In the genomic region with DNA sequence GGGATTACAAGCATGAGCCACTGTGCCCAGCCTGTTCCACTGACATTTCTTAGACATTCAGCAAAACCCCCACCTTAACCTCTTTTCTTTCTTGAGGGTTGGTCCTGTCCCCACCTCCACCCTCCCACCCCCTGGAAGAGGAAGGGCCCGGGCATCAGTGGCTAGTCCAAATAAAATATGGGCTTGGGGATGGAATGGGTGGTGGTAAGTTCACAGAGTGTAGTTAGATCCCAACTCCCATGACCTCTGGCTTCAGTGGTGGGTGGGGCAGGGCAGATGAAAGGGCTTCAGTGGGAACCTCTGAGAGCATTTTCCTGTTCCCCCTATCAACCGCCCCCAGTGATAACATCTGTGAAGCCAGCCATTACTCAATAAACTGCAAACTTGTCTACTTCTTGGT, we compare ENCODE assay signal across 10 cellular contexts. TPM values are rescaled to one million over a fixed set of nuclear protein-coding genes. Genes with fewer than 3 reads are reported as not detected.
DNase-seq lines count a peak whose midpoint lies in the region; ATAC-seq, FAIRE-seq and TF ChIP-seq lines count a peak whose summit lies in the region.
"Had no signal": no experiment of that assay in that cellular context is flagged by ENCODE, and none has a peak within 500 bp of the region (broad histone marks: within the 10 kb centered on the region; RNA-seq: fewer than 3 reads in every experiment).

No MANE protein-coding gene starts in this region.

- peak overlapping the region; percentile 30 for H3K4me2 ChIP-seq in HepG2 (ENCODE audit: low read depth, low read length)

- peaks cover 6% of the 10 kb centered on the region for H3K36me3 Mint-ChIP-seq in nephron (ENCODE audit: low read depth)
- H3K36me3 Mint-ChIP-seq in glutamatergic neuron (ENCODE audit: unreplicated experiment), result peaks cover 7% of the 10 kb centered on the region

- intact Hi-C loops in HepG2 (cut with micrococcal nuclease; ENCODE audit: unreplicated experiment), result loop anchor here (1.0 kb wide), 1 partner anchor 25 kb away; no protein-coding TSS in a partner anchor
- intact Hi-C loops in right lobe of liver (cut with DNase I), result no loop called here
- intact Hi-C loops in left lung (cut with DNase I), result no loop called here

- TF ChIP-seq POLR2A in HepG2 (IDR thresholded peaks at IDR 0.05; ENCODE audit: insufficient read depth in 1 of 2, low read depth in 2 of 2, low read length in 2 of 2) (no peak), right lobe of liver (IDR thresholded peaks at IDR 0.05) (no peak)

- H3K27ac ChIP-seq in HepG2 (ENCODE audit: extremely low read length, insufficient read depth, low read length) (no peak overlapping the region), right lobe of liver (no peak overlapping the region), RWPE1 (peak overlapping the region; percentile 60), left lung (no peak overlapping the region)

- peaks cover 9 to 24% of the 10 kb centered on the region in 2 experiments; a peak in 3 of 5 replicates for H3K36me3 ChIP-seq in HepG2 (replicated peaks in 1 of 2; ENCODE audit: control insufficient read depth in 1 of 2, insufficient read depth in 2 of 2, low read length in 2 of 2)
- peaks cover 0 to 5% (median 1%) of the 10 kb centered on the region in 4 donors for H3K36me3 ChIP-seq in right lobe of liver
- peaks cover 0 to 44% of the 10 kb centered on the region in 2 donors for H3K36me3 ChIP-seq in left lung

- H3K4me3 Mint-ChIP-seq in nephron, result peak overlapping the region in 1 of 3 experiments; percentile 56
- no peak overlapping the region for H3K4me3 Mint-ChIP-seq in glutamatergic neuron (ENCODE audit: unreplicated experiment)

- CTCF ChIA-PET in HepG2 (lab: Yijun Ruan, JAX; ENCODE audit: low intra/inter-chr PET ratio, low total read pairs), result interaction anchor here (0.7 to 4.2 kb wide), 6 partner anchors 19 to 101 kb away, joined by 3 to 45 read pairs (median 7); no protein-coding TSS in a partner anchor
- CTCF ChIA-PET in RWPE1 (lab: Yijun Ruan, JAX), result interaction anchor here (0.6 to 5.3 kb wide), 15 partner anchors 9 to 1504 kb away, joined by 3 to 32 read pairs (median 5); no protein-coding TSS in a partner anchor

- TF ChIP-seq CTCF in HepG2 (CRISPR knock-in tag; IDR thresholded peaks at IDR 0.05) (no peak), right lobe of liver (IDR thresholded peaks at IDR 0.05) (no peak), RWPE1 (conservative IDR thresholded peaks at IDR 0.05; ENCODE audit: low read depth) (no peak), nephron (IDR thresholded peaks at IDR 0.05; ENCODE audit: unreplicated experiment in 3 of 3) (no peak), left lung (IDR thresholded peaks at IDR 0.05) (no peak), glutamatergic neuron (IDR thresholded peaks at IDR 0.05; ENCODE audit: partially characterized antibody, unreplicated experiment) (no peak)

- H3K27me3 ChIP-seq in HepG2 (ENCODE audit: control insufficient read depth in 1 of 2, insufficient read depth in 2 of 2, low read length in 2 of 2) (no peaks in the 10 kb centered on the region; a peak in 1 of 5 replicates), right lobe of liver (no peaks in the 10 kb centered on the region), left lung (peaks cover 0 to 8% of the 10 kb centered on the region in 2 donors)

- no peaks in the 10 kb centered on the region for H3K79me2 ChIP-seq in HepG2 (ENCODE audit: insufficient read depth, low read length)

- in situ Hi-C loops in HepG2 (cut with HindIII; ENCODE audit: extremely low pct_ligation_motif_present, low pct_unique_long_range_greater_than_20kb), result no loop called here

- no peak overlapping the region for H3K9ac ChIP-seq in HepG2 (ENCODE audit: insufficient read depth, low read depth, low read length)

- ATAC-seq in HepG2 (peak; percentile 7), right lobe of liver (no peak), left lung (no peak)

- 5% methylated on average over 2 of the region's 2 CpGs for WGBS in HepG2 (ENCODE audit: low lambda C conversion rate)
- 33% methylated on average over 1 of the region's 2 CpGs for WGBS in right lobe of liver (ENCODE audit: insufficient coverage, low coverage, low lambda C conversion rate, missing lambda C conversion rate)

- H3K27me3 Mint-ChIP-seq in nephron (ENCODE audit: low read depth) (peaks cover 22% of the 10 kb centered on the region), glutamatergic neuron (ENCODE audit: unreplicated experiment) (peaks cover 9% of the 10 kb centered on the region)

- BruUV-seq in HepG2 (replicated peaks; lab: Mats Ljungman, UMichigan), result no TSS peak

- H3K27ac Mint-ChIP-seq in nephron (peak overlapping the region; percentile 32 to 97 (median 41)), glutamatergic neuron (ENCODE audit: unreplicated experiment) (no peak overlapping the region)
- H3K27ac Mint-ChIP-seq: CD8-positive, alpha-beta T cell had no signal

- DNase-seq in HepG2 (ENCODE audit: low spot score) (no peak), right lobe of liver (no peak), RWPE1 (ENCODE audit: low spot score) (no peak), hypothalamus (lab: John Stamatoyannopoulos, UW) (no peak), left lung (no peak), glutamatergic neuron (no peak)

- TF ChIP-seq EP300 in HepG2 (IDR thresholded peaks at IDR 0.05; ENCODE audit: low read depth in 2 of 2, low read length in 2 of 2), result no peak
- TF ChIP-seq EP300 in HepG2 (CRISPR knock-in tag; IDR thresholded peaks at IDR 0.05; ENCODE audit: borderline replicate concordance), result no peak

- H3K4me3 ChIP-seq in HepG2 (replicated peaks in 1 of 3; ENCODE audit: insufficient read depth in 1 of 3, low read depth in 2 of 3, low read length in 3 of 3) (no peak overlapping the region), right lobe of liver (no peak overlapping the region), left lung (no peak overlapping the region)
- H3K4me3 ChIP-seq: K562 had no signal

- FAIRE-seq in HepG2 (lab: Jason Lieb, UNC), result no peak
- FAIRE-seq: HTR-8/SVneo had no signal

- H3K4me1 ChIP-seq in HepG2 (ENCODE audit: insufficient read depth, low read length) (peaks cover 45% of the 10 kb centered on the region), right lobe of liver (peaks cover 0 to 12% (median 6%) of the 10 kb centered on the region in 4 donors), left lung (peaks cover 0 to 26% of the 10 kb centered on the region in 2 donors)

- no peak overlapping the region for H2AFZ ChIP-seq in HepG2 (ENCODE audit: low read length)

- no peaks in the 10 kb centered on the region for H4K20me1 ChIP-seq in HepG2 (ENCODE audit: insufficient read depth, low read length)

- POLR2A ChIA-PET in HepG2 (lab: Yijun Ruan, JAX) (interaction anchor here (0.9 to 5.9 kb wide), 4 partner anchors 9 to 23 kb away, joined by 3 to 141 read pairs (median 8); partner anchors contain the start of genes KAZALD1, PDZD7 and SFXN3), RWPE1 (lab: Yijun Ruan, JAX; ENCODE audit: low non-redundant PET) (interaction anchor here (0.8 kb wide), 1 partner anchor 9 kb away, joined by 3 read pairs; no protein-coding TSS in a partner anchor)

- H3K9me3 Mint-ChIP-seq in nephron (no peaks in the 10 kb centered on the region), glutamatergic neuron (ENCODE audit: unreplicated experiment) (peaks cover 6% of the 10 kb centered on the region)
- H3K9me3 Mint-ChIP-seq: CD8-positive, alpha-beta T cell had no signal

- H3K9me3 ChIP-seq in HepG2 (ENCODE audit: low read length) (no peaks in the 10 kb centered on the region), right lobe of liver (no peaks in the 10 kb centered on the region), left lung (no peaks in the 10 kb centered on the region)

- H3K4me1 Mint-ChIP-seq in nephron, result peaks cover 29% of the 10 kb centered on the region
- peaks cover 13% of the 10 kb centered on the region for H3K4me1 Mint-ChIP-seq in glutamatergic neuron (ENCODE audit: low read depth, unreplicated experiment)

- TF ChIP-seq RAD21 in HepG2 (CRISPR knock-in tag; IDR thresholded peaks at IDR 0.05), result no peak

RNA-seq across cellular contexts. Expression of gene SFXN3, which starts 9.8 kb away (rescaled TPM):
- total RNA-seq in HepG2 (2016; rRNA removed; fragmentation: Illumina TruSeq; extraction: Trizol) (11.9 and 16.8 TPM in 2 replicates), right lobe of liver (10 to 100 TPM in 2 of 6 experiments, 1 to 10 TPM in 4; 4.0 to 17.0 (median 7.6) TPM), left lung (10 to 100 TPM; 67.2 to 79.0 TPM), glutamatergic neuron (ENCODE audit: unreplicated experiment) (5.2 TPM)
- 2.4 and 4.1 TPM in 2 replicates for total RNA-seq in HepG2 (2016; cell fraction: cytosol; rRNA removed; fragmentation: Illumina TruSeq; extraction: Trizol; ENCODE audit: low read depth)
- 10.6 and 15.0 TPM in 2 replicates for total RNA-seq in HepG2 (2016; cell fraction: insoluble cytoplasmic fraction; rRNA removed; fragmentation: Illumina TruSeq; extraction: Trizol)
- 9.3 and 10.0 TPM in 2 replicates for total RNA-seq in HepG2 (2016; cell fraction: membrane; rRNA removed; fragmentation: Illumina TruSeq; extraction: Trizol)
- total RNA-seq in HepG2 (2016; cell fraction: nucleus; rRNA removed; fragmentation: Illumina TruSeq; extraction: Trizol), result 18.9 and 21.6 TPM in 2 replicates
- polyA plus RNA-seq in HepG2 (2011; rRNA removed), result 71.5 and 86.1 TPM in 2 replicates
- 38.5 and 39.6 TPM in 2 replicates for polyA plus RNA-seq in HepG2 (2011; cell fraction: cytosol; rRNA removed)
- 337 and 354 TPM in 2 replicates for polyA plus RNA-seq in HepG2 (2011; cell fraction: nucleus; rRNA removed)
- polyA plus RNA-seq in HepG2 (2012), result 24.0 and 38.4 TPM in 2 replicates
- polyA plus RNA-seq in HepG2 (2016; cell fraction: cytosol; fragmentation: Illumina TruSeq; extraction: Trizol; ENCODE audit: low read depth), result 3.0 and 4.5 TPM in 2 replicates
- 14.7 and 15.8 TPM in 2 replicates for polyA plus RNA-seq in HepG2 (2016; cell fraction: insoluble cytoplasmic fraction; fragmentation: Illumina TruSeq; extraction: Trizol; ENCODE audit: low read depth)
- polyA plus RNA-seq in HepG2 (2016; cell fraction: membrane; fragmentation: Illumina TruSeq; extraction: Trizol; ENCODE audit: low read depth), result 9.2 and 10.1 TPM in 2 replicates
- polyA plus RNA-seq in HepG2 (2016; cell fraction: nucleus; fragmentation: Illumina TruSeq; extraction: Trizol; ENCODE audit: insufficient read depth, low read depth), result 49.5 and 57.7 TPM in 2 replicates
- 78.6 and 219 TPM in 2 replicates for polyA minus RNA-seq in HepG2 (2011; rRNA and poly(A)+ RNA removed; ENCODE audit: low replicate concordance)
- polyA minus RNA-seq in HepG2 (2011; cell fraction: cytosol; rRNA and poly(A)+ RNA removed), result 20.9 and 30.7 TPM in 2 replicates
- polyA minus RNA-seq in HepG2 (2011; cell fraction: nucleus; rRNA and poly(A)+ RNA removed), result 46.2 and 58.2 TPM in 2 replicates

RNA-seq across cellular contexts. Expression of gene PDZD7, which starts 9.9 kb away (rescaled TPM):
- total RNA-seq in HepG2 (2016; rRNA removed; fragmentation: Illumina TruSeq; extraction: Trizol), result 0.60 and 0.73 TPM in 2 replicates
- 0.51 and 0.62 TPM in 2 replicates for total RNA-seq in HepG2 (2016; cell fraction: cytosol; rRNA removed; fragmentation: Illumina TruSeq; extraction: Trizol; ENCODE audit: low read depth)
- total RNA-seq in HepG2 (2016; cell fraction: insoluble cytoplasmic fraction; rRNA removed; fragmentation: Illumina TruSeq; extraction: Trizol), result 0.42 and 1.1 TPM in 2 replicates
- total RNA-seq in HepG2 (2016; cell fraction: membrane; rRNA removed; fragmentation: Illumina TruSeq; extraction: Trizol), result 0.40 and 0.65 TPM in 2 replicates
- total RNA-seq in HepG2 (2016; cell fraction: nucleus; rRNA removed; fragmentation: Illumina TruSeq; extraction: Trizol), result 1.1 and 1.3 TPM in 2 replicates
- 0.58 and 0.78 TPM in 2 replicates for polyA plus RNA-seq in HepG2 (2011; rRNA removed)
- polyA plus RNA-seq in HepG2 (2011; cell fraction: cytosol; rRNA removed), result 0.42 TPM in 2 replicates
- polyA plus RNA-seq in HepG2 (2011; cell fraction: nucleus; rRNA removed), result 3.9 and 4.2 TPM in 2 replicates
- 1.4 and 1.9 TPM in 2 replicates for polyA plus RNA-seq in HepG2 (2012)
- polyA plus RNA-seq in HepG2 (2016; cell fraction: cytosol; fragmentation: Illumina TruSeq; extraction: Trizol; ENCODE audit: low read depth), result 0.14 and 0.16 TPM in 2 replicates
- 0.49 and 0.68 TPM in 2 replicates for polyA plus RNA-seq in HepG2 (2016; cell fraction: insoluble cytoplasmic fraction; fragmentation: Illumina TruSeq; extraction: Trizol; ENCODE audit: low read depth)
- 0.29 and 0.30 TPM in 2 replicates for polyA plus RNA-seq in HepG2 (2016; cell fraction: membrane; fragmentation: Illumina TruSeq; extraction: Trizol; ENCODE audit: low read depth)
- polyA plus RNA-seq in HepG2 (2016; cell fraction: nucleus; fragmentation: Illumina TruSeq; extraction: Trizol; ENCODE audit: insufficient read depth, low read depth), result 1.2 and 1.4 TPM in 2 replicates
- 1.4 and 3.3 TPM in 2 replicates for polyA minus RNA-seq in HepG2 (2011; rRNA and poly(A)+ RNA removed; ENCODE audit: low replicate concordance)
- 0.49 TPM in 1 of 2 replicates, not detected in the other for polyA minus RNA-seq in HepG2 (2011; cell fraction: cytosol; rRNA and poly(A)+ RNA removed)
- polyA minus RNA-seq in HepG2 (2011; cell fraction: nucleus; rRNA and poly(A)+ RNA removed), result 1.2 and 1.3 TPM in 2 replicates
- under 1 TPM in 5 of 6 experiments, not detected in 1; 0.15 to 0.50 (median 0.20) TPM for total RNA-seq in right lobe of liver
- under 1 TPM; 0.58 to 0.96 TPM for total RNA-seq in left lung
- total RNA-seq in glutamatergic neuron (ENCODE audit: unreplicated experiment), result 1.5 TPM

RNA-seq across cellular contexts. Expression of gene KAZALD1, which starts 20.9 kb away (rescaled TPM):
- 18.0 and 27.7 TPM in 2 replicates for total RNA-seq in HepG2 (2016; rRNA removed; fragmentation: Illumina TruSeq; extraction: Trizol)
- 8.5 and 8.9 TPM in 2 replicates for total RNA-seq in HepG2 (2016; cell fraction: cytosol; rRNA removed; fragmentation: Illumina TruSeq; extraction: Trizol; ENCODE audit: low read depth)
- 14.9 and 26.2 TPM in 2 replicates for total RNA-seq in HepG2 (2016; cell fraction: insoluble cytoplasmic fraction; rRNA removed; fragmentation: Illumina TruSeq; extraction: Trizol)
- total RNA-seq in HepG2 (2016; cell fraction: membrane; rRNA removed; fragmentation: Illumina TruSeq; extraction: Trizol), result 21.1 and 23.2 TPM in 2 replicates
- total RNA-seq in HepG2 (2016; cell fraction: nucleus; rRNA removed; fragmentation: Illumina TruSeq; extraction: Trizol), result 32.0 and 35.5 TPM in 2 replicates
- 16.7 and 16.8 TPM in 2 replicates for polyA plus RNA-seq in HepG2 (2011; rRNA removed)
- polyA plus RNA-seq in HepG2 (2011; cell fraction: cytosol; rRNA removed), result 12.0 and 21.9 TPM in 2 replicates
- polyA plus RNA-seq in HepG2 (2011; cell fraction: nucleus; rRNA removed), result 46.9 and 60.7 TPM in 2 replicates
- 10.6 and 15.7 TPM in 2 replicates for polyA plus RNA-seq in HepG2 (2012)
- polyA plus RNA-seq in HepG2 (2016; cell fraction: cytosol; fragmentation: Illumina TruSeq; extraction: Trizol; ENCODE audit: low read depth), result 6.1 and 8.0 TPM in 2 replicates
- 14.9 and 20.6 TPM in 2 replicates for polyA plus RNA-seq in HepG2 (2016; cell fraction: insoluble cytoplasmic fraction; fragmentation: Illumina TruSeq; extraction: Trizol; ENCODE audit: low read depth)
- 16.2 and 17.5 TPM in 2 replicates for polyA plus RNA-seq in HepG2 (2016; cell fraction: membrane; fragmentation: Illumina TruSeq; extraction: Trizol; ENCODE audit: low read depth)
- 52.2 and 57.1 TPM in 2 replicates for polyA plus RNA-seq in HepG2 (2016; cell fraction: nucleus; fragmentation: Illumina TruSeq; extraction: Trizol; ENCODE audit: insufficient read depth, low read depth)
- polyA minus RNA-seq in HepG2 (2011; rRNA and poly(A)+ RNA removed; ENCODE audit: low replicate concordance), result 32.5 and 65.2 TPM in 2 replicates
- 8.6 and 15.6 TPM in 2 replicates for polyA minus RNA-seq in HepG2 (2011; cell fraction: cytosol; rRNA and poly(A)+ RNA removed)
- polyA minus RNA-seq in HepG2 (2011; cell fraction: nucleus; rRNA and poly(A)+ RNA removed), result 36.6 and 46.4 TPM in 2 replicates
- total RNA-seq in right lobe of liver, result 1 to 10 TPM in 1 of 6 experiments, under 1 TPM in 5; 0.22 to 1.1 (median 0.57) TPM
- 10 to 100 TPM in 1 of 2 donors, 1 to 10 TPM in 1; 7.1 to 12.0 TPM for total RNA-seq in left lung
- total RNA-seq in glutamatergic neuron (ENCODE audit: unreplicated experiment), result 0.59 TPM
- total RNA-seq: CD8-positive, alpha-beta T cell had no signal

RNA-seq across cellular contexts. Expression of gene LZTS2, which starts 41.2 kb away (rescaled TPM):
- total RNA-seq in HepG2 (2016; rRNA removed; fragmentation: Illumina TruSeq; extraction: Trizol) (60.7 and 65.6 TPM in 2 replicates), right lobe of liver (10 to 100 TPM in 3 of 6 experiments, 1 to 10 TPM in 3; 5.6 to 17.5 (median 11.0) TPM), left lung (10 to 100 TPM; 47.6 to 48.6 TPM), glutamatergic neuron (ENCODE audit: unreplicated experiment) (56.7 TPM)
- 18.8 and 19.1 TPM in 2 replicates for total RNA-seq in HepG2 (2016; cell fraction: cytosol; rRNA removed; fragmentation: Illumina TruSeq; extraction: Trizol; ENCODE audit: low read depth)
- 46.9 and 70.8 TPM in 2 replicates for total RNA-seq in HepG2 (2016; cell fraction: insoluble cytoplasmic fraction; rRNA removed; fragmentation: Illumina TruSeq; extraction: Trizol)
- total RNA-seq in HepG2 (2016; cell fraction: membrane; rRNA removed; fragmentation: Illumina TruSeq; extraction: Trizol), result 50.4 and 56.7 TPM in 2 replicates
- 40.4 and 47.3 TPM in 2 replicates for total RNA-seq in HepG2 (2016; cell fraction: nucleus; rRNA removed; fragmentation: Illumina TruSeq; extraction: Trizol)
- 43.6 and 59.7 TPM in 2 replicates for polyA plus RNA-seq in HepG2 (2011; rRNA removed)
- 25.3 and 50.1 TPM in 2 replicates for polyA plus RNA-seq in HepG2 (2011; cell fraction: cytosol; rRNA removed)
- 161 and 196 TPM in 2 replicates for polyA plus RNA-seq in HepG2 (2011; cell fraction: nucleus; rRNA removed)
- polyA plus RNA-seq in HepG2 (2012), result 24.4 and 29.3 TPM in 2 replicates
- 14.3 and 15.4 TPM in 2 replicates for polyA plus RNA-seq in HepG2 (2016; cell fraction: cytosol; fragmentation: Illumina TruSeq; extraction: Trizol; ENCODE audit: low read depth)
- 44.9 and 56.6 TPM in 2 replicates for polyA plus RNA-seq in HepG2 (2016; cell fraction: insoluble cytoplasmic fraction; fragmentation: Illumina TruSeq; extraction: Trizol; ENCODE audit: low read depth)
- 34.1 and 38.8 TPM in 2 replicates for polyA plus RNA-seq in HepG2 (2016; cell fraction: membrane; fragmentation: Illumina TruSeq; extraction: Trizol; ENCODE audit: low read depth)
- polyA plus RNA-seq in HepG2 (2016; cell fraction: nucleus; fragmentation: Illumina TruSeq; extraction: Trizol; ENCODE audit: insufficient read depth, low read depth), result 112 and 124 TPM in 2 replicates
- 19.0 and 76.7 TPM in 2 replicates for polyA minus RNA-seq in HepG2 (2011; rRNA and poly(A)+ RNA removed; ENCODE audit: low replicate concordance)
- 27.9 and 32.8 TPM in 2 replicates for polyA minus RNA-seq in HepG2 (2011; cell fraction: cytosol; rRNA and poly(A)+ RNA removed)
- polyA minus RNA-seq in HepG2 (2011; cell fraction: nucleus; rRNA and poly(A)+ RNA removed), result 19.3 and 19.8 TPM in 2 replicates

RNA-seq across cellular contexts. Expression of gene TWNK, which starts 53.5 kb away (rescaled TPM):
- total RNA-seq in HepG2 (2016; rRNA removed; fragmentation: Illumina TruSeq; extraction: Trizol) (16.5 and 21.9 TPM in 2 replicates), right lobe of liver (1 to 10 TPM; 2.9 to 8.4 (median 4.6) TPM), left lung (1 to 10 TPM; 3.4 to 6.6 TPM), glutamatergic neuron (ENCODE audit: unreplicated experiment) (10.1 TPM)
- total RNA-seq in HepG2 (2016; cell fraction: cytosol; rRNA removed; fragmentation: Illumina TruSeq; extraction: Trizol; ENCODE audit: low read depth), result 3.7 and 4.5 TPM in 2 replicates
- 18.6 and 19.4 TPM in 2 replicates for total RNA-seq in HepG2 (2016; cell fraction: insoluble cytoplasmic fraction; rRNA removed; fragmentation: Illumina TruSeq; extraction: Trizol)
- total RNA-seq in HepG2 (2016; cell fraction: membrane; rRNA removed; fragmentation: Illumina TruSeq; extraction: Trizol), result 11.4 and 11.5 TPM in 2 replicates
- total RNA-seq in HepG2 (2016; cell fraction: nucleus; rRNA removed; fragmentation: Illumina TruSeq; extraction: Trizol), result 13.4 and 14.8 TPM in 2 replicates
- polyA plus RNA-seq in HepG2 (2011; rRNA removed), result 10.7 and 14.1 TPM in 2 replicates
- 10.2 and 12.5 TPM in 2 replicates for polyA plus RNA-seq in HepG2 (2011; cell fraction: cytosol; rRNA removed)
- 17.6 and 19.3 TPM in 2 replicates for polyA plus RNA-seq in HepG2 (2011; cell fraction: nucleus; rRNA removed)
- 16.5 and 20.2 TPM in 2 replicates for polyA plus RNA-seq in HepG2 (2012)
- 2.6 and 3.0 TPM in 2 replicates for polyA plus RNA-seq in HepG2 (2016; cell fraction: cytosol; fragmentation: Illumina TruSeq; extraction: Trizol; ENCODE audit: low read depth)
- 22.1 and 23.7 TPM in 2 replicates for polyA plus RNA-seq in HepG2 (2016; cell fraction: insoluble cytoplasmic fraction; fragmentation: Illumina TruSeq; extraction: Trizol; ENCODE audit: low read depth)
- polyA plus RNA-seq in HepG2 (2016; cell fraction: membrane; fragmentation: Illumina TruSeq; extraction: Trizol; ENCODE audit: low read depth), result 8.2 and 8.4 TPM in 2 replicates
- 39.8 and 46.5 TPM in 2 replicates for polyA plus RNA-seq in HepG2 (2016; cell fraction: nucleus; fragmentation: Illumina TruSeq; extraction: Trizol; ENCODE audit: insufficient read depth, low read depth)
- 12.7 and 32.5 TPM in 2 replicates for polyA minus RNA-seq in HepG2 (2011; rRNA and poly(A)+ RNA removed; ENCODE audit: low replicate concordance)
- polyA minus RNA-seq in HepG2 (2011; cell fraction: cytosol; rRNA and poly(A)+ RNA removed), result 4.7 and 5.5 TPM in 2 replicates
- 14.2 and 14.9 TPM in 2 replicates for polyA minus RNA-seq in HepG2 (2011; cell fraction: nucleus; rRNA and poly(A)+ RNA removed)
